Comparison of ENCODE assay signal across 9 cellular contexts in the genomic region with DNA sequence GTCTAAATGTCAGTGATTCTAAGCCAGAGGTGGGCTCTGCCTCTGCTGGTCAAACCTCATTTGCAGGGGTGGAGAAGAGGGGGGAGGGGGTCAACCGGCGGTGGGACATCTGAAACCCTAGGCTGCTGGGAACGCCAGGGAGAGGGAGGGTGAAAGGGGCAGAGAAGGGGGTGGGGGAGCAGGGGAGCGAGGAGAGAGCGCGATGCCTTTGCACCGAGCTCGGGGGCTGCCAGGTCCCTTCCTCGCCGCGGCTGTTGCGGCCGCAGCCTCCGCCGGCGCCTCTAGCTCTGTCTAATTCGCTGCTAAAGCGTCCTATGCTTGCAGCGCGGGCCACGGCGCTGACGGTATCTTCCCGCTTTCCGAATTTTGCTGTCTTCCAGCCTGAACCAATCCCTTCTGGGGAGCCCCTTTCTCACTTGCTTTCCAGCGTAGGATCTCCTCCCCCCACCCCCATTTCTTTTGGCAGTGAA. TPM values are rescaled to one million over a fixed set of nuclear protein-coding genes. Genes with fewer than 3 reads are reported as not detected.
DNase-seq lines count a peak whose midpoint lies in the region; ATAC-seq lines count a peak whose summit lies in the region.
"Had no signal": no experiment of that assay in that cellular context is flagged by ENCODE, and none has a peak within 500 bp of the region (broad histone marks: within the 10 kb centered on the region; RNA-seq: fewer than 3 reads in every experiment).

A gene (minus strand): TSS at position 11 of the 470 bp plus-strand sequence. CDS start 738 bp downstream, outside the sequence.

- H3K36me3 ChIP-seq in SJCRH30: no peaks in the 10 kb centered on the region

- H3K4me3 ChIP-seq in SJCRH30: peak within 1 kb of the TSS; percentile 47

- intact Hi-C loops in left cardiac atrium (cut with DNase I): no loop called here
- intact Hi-C loops in posterior vena cava (cut with DNase I): no loop called here

- H3K27me3 ChIP-seq in SJCRH30: peaks cover 12% of the 10 kb centered on the region

- peak; percentile 3 for DNase-seq in G401 (ENCODE audit: low spot score)
- DNase-seq in SJCRH30: peak; percentile 29 to 59
- DNase-seq in left cardiac atrium: peak; percentile 27
- DNase-seq in posterior vena cava (ENCODE audit: low spot score): peak; percentile 79
- DNase-seq in NCI-H187 (lab: John Stamatoyannopoulos, UW): no peak
- no peak for DNase-seq in GF-D8 (lab: John Stamatoyannopoulos, UW)
- DNase-seq: activated B cell treated with CpG ODN at 0.5 μM for 24 hours had no signal

- H3K9me3 ChIP-seq in SJCRH30 (replicated peaks): no peaks in the 10 kb centered on the region

- in situ Hi-C loops in G401 (cut with HindIII; ENCODE audit: low sequenced_read_pairs): no loop called here

- no peak within 1 kb of the TSS for H3K27ac ChIP-seq in SJCRH30

- ATAC-seq in left cardiac atrium: peak; percentile 80 to 87
- no peak for ATAC-seq in HG03139 (IDR thresholded peaks at IDR 0.05; ENCODE audit: unreplicated experiment)
- ATAC-seq in GM18511 (IDR thresholded peaks at IDR 0.05; ENCODE audit: unreplicated experiment): no peak

- peaks cover 13% of the 10 kb centered on the region for H3K4me1 ChIP-seq in SJCRH30

RNA-seq across cellular contexts. Expression of the gene that starts here (rescaled TPM):
- not detected in 2 replicates for total RNA-seq in G401 (2014; rRNA removed; shearing (Covaris generic))
- 0.49 TPM in 1 of 2 replicates, not detected in the other for total RNA-seq in SJCRH30 (2014; rRNA removed; shearing (Covaris generic))
- total RNA-seq in left cardiac atrium: 1 to 10 TPM; 2.8 to 7.9 TPM
- total RNA-seq in posterior vena cava: 10 to 100 TPM; 12.2 to 17.4 TPM
- total RNA-seq: activated B cell treated with CpG ODN at 0.5 μM for 24 hours had no signal

Comparison
In these comparisons a context has a peak if more than half of its experiments do, and no peak if none do; other contexts are left out.
1. Peak in DNase-seq in G401; RNA of the gene not detected or under 1 TPM.
2. Peak in DNase-seq and H3K4me3 ChIP-seq in SJCRH30; RNA of the gene not detected or under 1 TPM.
3. DNase-seq: peak in left cardiac atrium (single experiment) and posterior vena cava (single experiment); none in NCI-H187 (0 of 2) and GF-D8 (single experiment).
4. ATAC-seq: peak in left cardiac atrium (2 of 2); none in HG03139 (single experiment) and GM18511 (single experiment).